In the genomic region with DNA sequence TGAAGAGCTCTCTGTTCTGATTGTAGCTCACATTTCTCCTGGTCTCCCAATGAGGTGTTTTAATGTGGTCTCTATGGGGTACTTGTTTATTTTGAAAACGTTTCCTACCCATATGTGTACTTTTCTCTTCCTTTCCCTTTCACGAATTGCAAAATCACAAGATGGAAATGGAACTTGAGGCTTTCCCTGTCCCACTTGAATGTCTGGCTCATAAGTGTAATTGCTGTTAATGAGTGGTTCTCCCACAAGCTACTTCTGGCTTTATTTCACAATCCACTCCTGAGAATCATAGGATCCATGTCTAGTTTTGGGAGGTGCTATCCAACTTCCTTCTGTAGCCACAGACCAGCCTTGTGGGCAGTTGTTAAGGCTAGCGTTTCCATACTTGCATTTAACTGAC, we compare ENCODE assay signal across 11 cellular contexts.
DNase-seq lines count a peak whose midpoint lies in the region; ATAC-seq and TF ChIP-seq lines count a peak whose summit lies in the region.
"Had no signal": no experiment of that assay in that cellular context is flagged by ENCODE, and none has a peak within 500 bp of the region (broad histone marks: within the 10 kb centered on the region; RNA-seq: fewer than 3 reads in every experiment).

No MANE protein-coding gene starts in this region.

- in situ Hi-C loops in brain microvascular endothelial cell (cut with HindIII; ENCODE audit: low pct_ligation_motif_present, low sequenced_read_pairs) = no loop called here

- peaks cover 9% of the 10 kb centered on the region for H3K4me1 ChIP-seq in mesendoderm (ENCODE audit: control insufficient read depth, low read depth, low read length)

- H4K8ac ChIP-seq in mesendoderm (ENCODE audit: low read depth, low read length) = no peak overlapping the region

- peak overlapping the region; percentile 79 for H3K4ac ChIP-seq in mesendoderm (ENCODE audit: low read depth, low read length)

- H2BK120ac ChIP-seq in mesendoderm (ENCODE audit: low read depth, low read length) = no peak overlapping the region

- no peak overlapping the region for H2BK15ac ChIP-seq in mesendoderm (replicated peaks; ENCODE audit: low read depth)

- no peak overlapping the region for H4K5ac ChIP-seq in mesendoderm (ENCODE audit: low read length)

- H3K23ac ChIP-seq in mesendoderm (ENCODE audit: low read length) = no peak overlapping the region

- WGBS in mesendoderm (ENCODE audit: extremely low coverage, insufficient coverage, low lambda C conversion rate) = no CpG with 5 or more reads among the region's 3 CpGs

- H3K4me2 ChIP-seq in mesendoderm (ENCODE audit: low read length) = no peak overlapping the region

- peaks cover 2% of the 10 kb centered on the region; the same call in 1 of the 2 replicates for H3K9me3 Mint-ChIP-seq in HFFc6

- DNase-seq in DMS79 (lab: John Stamatoyannopoulos, UW) (peak; percentile 87), MV-4-11 (lab: John Stamatoyannopoulos, UW) (peak; percentile 39), brain microvascular endothelial cell (peak; percentile 47), mesendoderm (no peak), HFFc6 (no peak), C1 segment of cervical spinal cord (lab: John Stamatoyannopoulos, UW) (no peak)
- DNase-seq: NCI-H526; stimulated activated CD4-positive, alpha-beta T cell treated with anti-CD3 and anti-CD28 coated beads, Interleukin-2, amount 100 ng/mL, for 48 hours had no signal

- no peaks in the 10 kb centered on the region for H3K79me1 ChIP-seq in mesendoderm (ENCODE audit: low read length)

- H3K27ac ChIP-seq in brain microvascular endothelial cell (no peak overlapping the region), mesendoderm (ENCODE audit: low read depth, low read length) (no peak overlapping the region)
- H3K27ac ChIP-seq: epithelial cell of prostate had no signal

- H3K27me3 ChIP-seq in brain microvascular endothelial cell (replicated peaks) (no peaks in the 10 kb centered on the region), mesendoderm (ENCODE audit: insufficient read depth, low read length, poor library complexity) (no peaks in the 10 kb centered on the region)

- H3K36me3 Mint-ChIP-seq in HFFc6 (ENCODE audit: low read depth) = no peaks in the 10 kb centered on the region

- H3K4me1 Mint-ChIP-seq in HFFc6 (ENCODE audit: low read depth) = peaks cover 15% of the 10 kb centered on the region

- no peak overlapping the region for H3K56ac ChIP-seq in mesendoderm (ENCODE audit: low read length)

- no peaks in the 10 kb centered on the region; the same call in 1 of the 2 replicates for H3K27me3 Mint-ChIP-seq in HFFc6 (ENCODE audit: insufficient read depth)

- no peak overlapping the region for H3K4me3 Mint-ChIP-seq in HFFc6

- no peaks in the 10 kb centered on the region for H3K36me3 ChIP-seq in brain microvascular endothelial cell (replicated peaks)
- H3K36me3 ChIP-seq in mesendoderm (ENCODE audit: control insufficient read depth, insufficient read depth, low read length) = no peaks in the 10 kb centered on the region

- H2BK5ac ChIP-seq in mesendoderm (ENCODE audit: low read length) = no peak overlapping the region

- H3K18ac ChIP-seq in mesendoderm (ENCODE audit: low read length) = no peak overlapping the region

- ATAC-seq in HG03432 (IDR thresholded peaks at IDR 0.05; ENCODE audit: unreplicated experiment) (no peak), GM21447 (IDR thresholded peaks at IDR 0.05; ENCODE audit: unreplicated experiment) (no peak)

- TF ChIP-seq CTCF in brain microvascular endothelial cell (IDR thresholded peaks at IDR 0.05; ENCODE audit: low read depth, low read length, missing control alignments) = no peak
- no peak for TF ChIP-seq CTCF in HFFc6 (IDR thresholded peaks at IDR 0.05)

- no peak overlapping the region for H3K27ac Mint-ChIP-seq in HFFc6

- H3K9ac ChIP-seq in mesendoderm (ENCODE audit: low read length) = no peak overlapping the region

- no peak overlapping the region for H2AK5ac ChIP-seq in mesendoderm (ENCODE audit: low read length)

- H3K4me3 ChIP-seq in brain microvascular endothelial cell (ENCODE audit: low read depth, low read length) (no peak overlapping the region), mesendoderm (ENCODE audit: low read length) (no peak overlapping the region)

- no peaks in the 10 kb centered on the region for H3K79me2 ChIP-seq in mesendoderm (ENCODE audit: control insufficient read depth, insufficient read depth, low read length)

Comparison
In these comparisons a context has a peak if more than half of its experiments do, and no peak if none do; other contexts are left out.
1. DNase-seq: peak in DMS79 (single experiment), MV-4-11 (single experiment) and brain microvascular endothelial cell (single experiment); none in mesendoderm (single experiment), HFFc6 (single experiment) and C1 segment of cervical spinal cord (0 of 14).